1 cellular context compared by ENCODE assay signal in the genomic region with DNA sequence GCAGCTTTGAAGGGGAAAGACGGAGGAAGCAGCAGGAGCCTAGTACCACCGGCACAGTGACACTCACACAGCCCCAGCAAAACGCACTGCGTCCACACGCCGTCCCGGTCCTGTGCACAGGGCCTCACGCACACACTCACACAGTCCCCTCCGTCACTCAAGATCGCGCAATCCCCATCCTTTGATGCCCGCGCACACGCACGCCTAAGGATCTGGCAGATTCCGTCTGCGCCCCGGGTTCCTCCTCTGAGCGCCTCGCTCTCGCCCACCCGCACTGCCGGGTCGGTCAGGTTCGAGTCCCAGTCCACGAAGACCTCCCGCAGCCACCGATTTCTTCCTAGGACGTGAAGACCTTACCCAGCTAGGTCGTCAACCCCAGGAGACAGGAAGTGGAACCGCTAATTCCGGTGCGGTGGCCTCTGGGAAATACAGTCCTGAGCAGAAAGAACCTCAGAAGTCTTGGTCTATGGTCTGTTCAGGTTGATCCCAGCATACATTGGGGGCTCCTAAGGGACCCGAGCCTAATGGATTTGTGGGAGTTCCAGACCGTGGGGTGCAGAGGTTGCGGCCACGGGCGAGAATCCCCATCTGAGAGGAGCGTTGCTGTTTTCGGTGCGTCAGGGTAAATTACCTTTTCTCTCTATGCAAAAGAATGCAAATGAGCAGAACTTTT.
TF ChIP-seq lines count a peak whose summit lies in the region.

A gene (minus strand): TSS at position 400 of the 673 bp plus-strand sequence. CDS start 5,899 bp downstream, outside the sequence.

TF ChIP-seq in HEK293, 187 proteins besides CTCF, POLR2A, EP300 and RAD21 (continued from another document):
- no peak for TF ChIP-seq ZNF274 (IDR thresholded peaks at IDR 0.05; ENCODE audit: low read length)
- no peak for TF ChIP-seq ZNF274 (tag by site-specific recombination; IDR thresholded peaks at IDR 0.05; ENCODE audit: borderline replicate concordance)
- no peak for TF ChIP-seq ZNF354C (tag by site-specific recombination; IDR thresholded peaks at IDR 0.05; ENCODE audit: borderline replicate concordance, low read depth)
- peak; percentile 88 for TF ChIP-seq ZNF600 (tag by site-specific recombination; IDR thresholded peaks at IDR 0.05)
- TF ChIP-seq, protein P1, sequence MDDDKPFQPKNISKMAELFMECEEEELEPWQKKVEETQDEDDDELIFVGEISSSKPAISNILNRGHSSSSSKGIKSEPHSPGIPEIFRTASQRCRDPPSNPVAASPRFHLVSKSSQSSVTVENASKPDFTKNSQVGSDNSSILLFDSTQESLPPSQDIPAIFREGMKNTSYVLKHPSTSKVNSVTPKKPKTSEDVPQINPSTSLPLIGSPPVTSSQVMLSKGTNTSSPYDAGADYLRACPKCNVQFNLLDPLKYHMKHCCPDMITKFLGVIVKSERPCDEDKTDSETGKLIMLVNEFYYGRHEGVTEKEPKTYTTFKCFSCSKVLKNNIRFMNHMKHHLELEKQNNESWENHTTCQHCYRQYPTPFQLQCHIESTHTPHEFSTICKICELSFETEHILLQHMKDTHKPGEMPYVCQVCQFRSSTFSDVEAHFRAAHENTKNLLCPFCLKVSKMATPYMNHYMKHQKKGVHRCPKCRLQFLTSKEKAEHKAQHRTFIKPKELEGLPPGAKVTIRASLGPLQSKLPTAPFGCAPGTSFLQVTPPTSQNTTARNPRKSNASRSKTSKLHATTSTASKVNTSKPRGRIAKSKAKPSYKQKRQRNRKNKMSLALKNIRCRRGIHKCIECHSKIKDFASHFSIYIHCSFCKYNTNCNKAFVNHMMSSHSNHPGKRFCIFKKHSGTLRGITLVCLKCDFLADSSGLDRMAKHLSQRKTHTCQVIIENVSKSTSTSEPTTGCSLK (tag by site-specific recombination; IDR thresholded peaks at IDR 0.05): no peak
- peak; percentile 30; the same call in 1 of the 2 replicates for TF ChIP-seq ZNF585B (tag by site-specific recombination; IDR thresholded peaks at IDR 0.05)
- peak; percentile 74 for TF ChIP-seq SETDB1 (IDR thresholded peaks at IDR 0.05; ENCODE audit: insufficient read length, low read length)
- no peak for TF ChIP-seq ZNF266 (tag by site-specific recombination; IDR thresholded peaks at IDR 0.05; ENCODE audit: low read depth)
- TF ChIP-seq ZIC2 (tag by site-specific recombination; IDR thresholded peaks at IDR 0.05): no peak; the same call in none of the 2 replicates
- peak; percentile 69 for TF ChIP-seq ZEB2 (tag by site-specific recombination; IDR thresholded peaks at IDR 0.05)
- no peak for TF ChIP-seq GFI1B (tag by site-specific recombination; IDR thresholded peaks at IDR 0.05)
- no peak for TF ChIP-seq ZNF37A (tag by site-specific recombination; IDR thresholded peaks at IDR 0.05)
- TF ChIP-seq, protein P2, sequence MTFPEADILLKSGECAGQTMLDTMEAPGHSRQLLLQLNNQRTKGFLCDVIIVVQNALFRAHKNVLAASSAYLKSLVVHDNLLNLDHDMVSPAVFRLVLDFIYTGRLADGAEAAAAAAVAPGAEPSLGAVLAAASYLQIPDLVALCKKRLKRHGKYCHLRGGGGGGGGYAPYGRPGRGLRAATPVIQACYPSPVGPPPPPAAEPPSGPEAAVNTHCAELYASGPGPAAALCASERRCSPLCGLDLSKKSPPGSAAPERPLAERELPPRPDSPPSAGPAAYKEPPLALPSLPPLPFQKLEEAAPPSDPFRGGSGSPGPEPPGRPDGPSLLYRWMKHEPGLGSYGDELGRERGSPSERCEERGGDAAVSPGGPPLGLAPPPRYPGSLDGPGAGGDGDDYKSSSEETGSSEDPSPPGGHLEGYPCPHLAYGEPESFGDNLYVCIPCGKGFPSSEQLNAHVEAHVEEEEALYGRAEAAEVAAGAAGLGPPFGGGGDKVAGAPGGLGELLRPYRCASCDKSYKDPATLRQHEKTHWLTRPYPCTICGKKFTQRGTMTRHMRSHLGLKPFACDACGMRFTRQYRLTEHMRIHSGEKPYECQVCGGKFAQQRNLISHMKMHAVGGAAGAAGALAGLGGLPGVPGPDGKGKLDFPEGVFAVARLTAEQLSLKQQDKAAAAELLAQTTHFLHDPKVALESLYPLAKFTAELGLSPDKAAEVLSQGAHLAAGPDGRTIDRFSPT (tag by site-specific recombination; IDR thresholded peaks at IDR 0.05): no peak
- TF ChIP-seq, protein P3, sequence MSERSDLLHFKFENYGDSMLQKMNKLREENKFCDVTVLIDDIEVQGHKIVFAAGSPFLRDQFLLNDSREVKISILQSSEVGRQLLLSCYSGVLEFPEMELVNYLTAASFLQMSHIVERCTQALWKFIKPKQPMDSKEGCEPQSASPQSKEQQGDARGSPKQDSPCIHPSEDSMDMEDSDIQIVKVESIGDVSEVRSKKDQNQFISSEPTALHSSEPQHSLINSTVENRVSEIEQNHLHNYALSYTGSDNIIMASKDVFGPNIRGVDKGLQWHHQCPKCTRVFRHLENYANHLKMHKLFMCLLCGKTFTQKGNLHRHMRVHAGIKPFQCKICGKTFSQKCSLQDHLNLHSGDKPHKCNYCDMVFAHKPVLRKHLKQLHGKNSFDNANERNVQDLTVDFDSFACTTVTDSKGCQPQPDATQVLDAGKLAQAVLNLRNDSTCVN (tag by site-specific recombination; optimal IDR thresholded peaks at IDR 0.05): peak; percentile 95
TF ChIP-seq in HEK293: peak in this region for 68.
